Comparison of ENCODE assay signal across 8 cellular contexts in genomic region chr19:18293642-18294466, GRCh38. TPM values are rescaled to one million over a fixed set of nuclear protein-coding genes. Genes with fewer than 3 reads are reported as not detected.
DNase-seq lines count a peak whose midpoint lies in the region; ATAC-seq and TF ChIP-seq lines count a peak whose summit lies in the region.

No MANE protein-coding gene starts in this region.

- no peaks in the 10 kb centered on the region for H3K36me3 ChIP-seq in hepatocyte (replicated peaks; ENCODE audit: insufficient read depth, low read depth)
- no peaks in the 10 kb centered on the region for H3K36me3 ChIP-seq in spleen

- peak overlapping the region; percentile 76 for H3K4me2 ChIP-seq in H9 (ENCODE audit: insufficient read depth, insufficient read length, low read length)
- H3K4me2 ChIP-seq in hepatocyte, result peak overlapping the region; percentile 91

- no peak overlapping the region for H3K9ac ChIP-seq in H9 (ENCODE audit: extremely low read depth, insufficient read length, low read length)

- H2BK120ac ChIP-seq in H9 (ENCODE audit: low read depth, low read length, poor library complexity, severe bottlenecking), result no peak overlapping the region

- no peaks in the 10 kb centered on the region for H3K79me1 ChIP-seq in H9 (ENCODE audit: insufficient read depth, low read depth, low read length, poor library complexity, severe bottlenecking)

- H2AK5ac ChIP-seq in H9 (ENCODE audit: insufficient read length, low read length), result no peak overlapping the region

- DNase-seq in H9, result no peak
- DNase-seq in activated B cell treated with CpG ODN at 0.5 μM for 24 hours, result no peak
- DNase-seq in hepatocyte (ENCODE audit: low spot score), result no peak
- no peak for DNase-seq in spleen
- DNase-seq in superior temporal gyrus (ENCODE audit: extremely low spot score), result no peak
- no peak for DNase-seq in activated effector memory CD4-positive, alpha-beta T cell treated with Interleukin-2 at 50 U/mL for 16 hours
- no peak for DNase-seq in NCI-H446 (lab: John Stamatoyannopoulos, UW)
- no peak for DNase-seq in ecto neural progenitor cell (ENCODE audit: low spot score)

- CTCF ChIA-PET in activated B cell treated with CpG ODN at 0.5 μM for 24 hours (lab: Charles Lee), result interaction anchor here (1.0 to 3.8 kb wide), 4 partner anchors 10 to 32 kb away, joined by 5 to 60 read pairs (median 11); partner anchors contain the start of gene JUND

- H3K4me3 ChIP-seq in hepatocyte (no peak overlapping the region), spleen (peak overlapping the region in 1 of 8 donors; percentile 78)

- H2BK12ac ChIP-seq in H9 (ENCODE audit: insufficient read length, low read depth, low read length), result no peak overlapping the region

- no CpG with 5 or more reads among the region's 18 CpGs for WGBS in H9 (ENCODE audit: extremely low coverage, insufficient read length, low lambda C conversion rate)
- WGBS in hepatocyte (ENCODE audit: low lambda C conversion rate, missing lambda C conversion rate), result 67% methylated on average over 18 of the region's 18 CpGs
- WGBS in spleen, 5 donors, result 78 to 85% (median 83%) methylated on average over 18 of the region's 18 CpGs

- no peak for ATAC-seq in activated B cell treated with CpG ODN at 0.5 μM for 24 hours (ENCODE audit: low read depth)

- H4K8ac ChIP-seq in H9 (replicated peaks; ENCODE audit: insufficient read length, low read depth, low read length), result no peak overlapping the region

- H3K27ac Mint-ChIP-seq in H9 (peak overlapping the region; percentile 51 to 88 (median 74); a peak in 5 of 7 replicates), activated B cell treated with CpG ODN at 0.5 μM for 24 hours (peak overlapping the region; percentile 96)

- no peak for TF ChIP-seq POLR2A in spleen (IDR thresholded peaks at IDR 0.05)

- peaks cover 5% of the 10 kb centered on the region for H3K27me3 Mint-ChIP-seq in H9 (ENCODE audit: low read depth)
- no peaks in the 10 kb centered on the region for H3K27me3 Mint-ChIP-seq in activated B cell treated with CpG ODN at 0.5 μM for 24 hours

- H3K4me3 Mint-ChIP-seq in H9 (peak overlapping the region; percentile 81 to 90; a peak in 4 of 5 replicates), activated B cell treated with CpG ODN at 0.5 μM for 24 hours (peak overlapping the region; percentile 95)

- H4K91ac ChIP-seq in H9 (ENCODE audit: insufficient read length, low read depth, low read length), result no peak overlapping the region

- H4K5ac ChIP-seq in H9 (ENCODE audit: insufficient read length, low read depth, low read length), result no peak overlapping the region

- no peak for TF ChIP-seq CTCF in H9 (conservative IDR thresholded peaks at IDR 0.05)
- no peak for TF ChIP-seq CTCF in activated B cell treated with CpG ODN at 0.5 μM for 24 hours (IDR thresholded peaks at IDR 0.05)
- TF ChIP-seq CTCF in hepatocyte (IDR thresholded peaks at IDR 0.05; ENCODE audit: poor library complexity), result no peak
- TF ChIP-seq CTCF in spleen (IDR thresholded peaks at IDR 0.05 in 8 of 11, conservative IDR thresholded peaks at IDR 0.05 in 3 of 11), result no peak

- H2BK20ac ChIP-seq in H9 (ENCODE audit: low read depth, low read length, poor library complexity, severe bottlenecking), result no peak overlapping the region

- H3K9me3 ChIP-seq in H9 (ENCODE audit: control insufficient read depth, low read depth, low read length) (no peaks in the 10 kb centered on the region), hepatocyte (ENCODE audit: low read depth) (no peaks in the 10 kb centered on the region), spleen (no peaks in the 10 kb centered on the region)

- no peak overlapping the region for H3K56ac ChIP-seq in H9 (ENCODE audit: insufficient read length, low read depth, low read length)

- no peaks in the 10 kb centered on the region for H3K9me2 ChIP-seq in hepatocyte (replicated peaks; ENCODE audit: insufficient read depth)

- H4K20me1 ChIP-seq in H9 (ENCODE audit: control insufficient read depth, insufficient read depth, insufficient read length) (no peaks in the 10 kb centered on the region), hepatocyte (ENCODE audit: insufficient read depth, poor library complexity, severe bottlenecking) (no peaks in the 10 kb centered on the region)

- POLR2A ChIA-PET in activated B cell treated with CpG ODN at 0.5 μM for 24 hours (lab: Charles Lee), result interaction anchor here (0.6 to 9.5 kb wide), 7 partner anchors 9 to 123 kb away, joined by 3 to 926 read pairs (median 36); partner anchors contain the start of genes IQCN, JUND and LSM4

- no peak overlapping the region for H2BK5ac ChIP-seq in H9 (ENCODE audit: insufficient read length, low read length)

- no peak overlapping the region for H3K27ac ChIP-seq in H9 (ENCODE audit: insufficient read length, low read depth, low read length)
- peak overlapping the region; percentile 96 for H3K27ac ChIP-seq in hepatocyte
- H3K27ac ChIP-seq in spleen, result peak overlapping the region; percentile 95 to 100 (median 98)

- intact Hi-C loops in activated B cell treated with CpG ODN at 0.5 μM for 24 hours (cut with micrococcal nuclease) (loop anchor here (1.0 to 2.0 kb wide), 3 partner anchors 10 to 269 kb away; partner anchors contain the start of gene JUND), spleen (cut with DNase I; ENCODE audit: low total_unique reads) (no loop called here)

- H3K79me2 ChIP-seq in H9 (ENCODE audit: insufficient read depth, low read length), result no peaks in the 10 kb centered on the region; the same call in 1 of the 2 replicates
- H3K79me2 ChIP-seq in hepatocyte, result peaks cover 3% of the 10 kb centered on the region

- no peak overlapping the region for H3K23ac ChIP-seq in H9 (ENCODE audit: insufficient read length, low read depth, low read length)

- H2AFZ ChIP-seq in H9 (ENCODE audit: low read length) (no peak overlapping the region), hepatocyte (no peak overlapping the region)

- peaks cover 9% of the 10 kb centered on the region for H3K23me2 ChIP-seq in H9 (ENCODE audit: insufficient read length, low read depth, low read length, poor library complexity, severe bottlenecking)

- H3K18ac ChIP-seq in H9 (ENCODE audit: insufficient read length, low read depth, low read length), result peak overlapping the region; percentile 1

- no peak overlapping the region for H3K14ac ChIP-seq in H9 (ENCODE audit: insufficient read depth, low read length)

- no peak overlapping the region for H3T11ph ChIP-seq in H9 (ENCODE audit: low read length)

- no peaks in the 10 kb centered on the region; a peak in 2 of 7 replicates for H3K36me3 Mint-ChIP-seq in H9 (ENCODE audit: insufficient read depth in 1 of 3, low read depth in 3 of 3)
- H3K36me3 Mint-ChIP-seq in activated B cell treated with CpG ODN at 0.5 μM for 24 hours (ENCODE audit: low read depth), result peaks cover 2% of the 10 kb centered on the region

- no peak overlapping the region for H2BK15ac ChIP-seq in H9 (ENCODE audit: low read depth, low read length)

- H3K9me3 Mint-ChIP-seq in H9, result no peaks in the 10 kb centered on the region; a peak in 2 of 5 replicates
- H3K9me3 Mint-ChIP-seq in activated B cell treated with CpG ODN at 0.5 μM for 24 hours, result no peaks in the 10 kb centered on the region

- H3K4me1 Mint-ChIP-seq in H9 (peaks cover 31 to 42% of the 10 kb centered on the region in 2 experiments), activated B cell treated with CpG ODN at 0.5 μM for 24 hours (peaks cover 55% of the 10 kb centered on the region)

- H3K4ac ChIP-seq in H9 (ENCODE audit: low read depth, low read length), result no peak overlapping the region

- no peaks in the 10 kb centered on the region for H3K27me3 ChIP-seq in H9 (ENCODE audit: insufficient read depth, low read length)
- H3K27me3 ChIP-seq in hepatocyte, result no peaks in the 10 kb centered on the region
- H3K27me3 ChIP-seq in spleen (replicated peaks in 1 of 7), result no peaks in the 10 kb centered on the region

- H3K4me1 ChIP-seq in H9 (ENCODE audit: insufficient read depth, low read length), result peaks cover 5% of the 10 kb centered on the region; the same call in 1 of the 2 replicates
- peaks cover 27% of the 10 kb centered on the region for H3K4me1 ChIP-seq in hepatocyte (ENCODE audit: insufficient read depth)
- peaks cover 31 to 60% (median 50%) of the 10 kb centered on the region in 6 donors for H3K4me1 ChIP-seq in spleen

RNA-seq across cellular contexts. Expression of gene JUND, which starts 12.4 kb away (rescaled TPM):
- total RNA-seq in H9 (2021), result 103 and 109 TPM in 2 replicates
- total RNA-seq in activated B cell treated with CpG ODN at 0.5 μM for 24 hours, result 206 and 225 TPM in 2 replicates
- total RNA-seq in hepatocyte, result 307 and 379 TPM in 2 replicates
- 698 and 768 TPM in 2 replicates for polyA plus RNA-seq in hepatocyte
- total RNA-seq in spleen, result 100 to 1,000 TPM; 119 to 232 (median 159) TPM
- 10 to 100 TPM; 47.5 to 86.5 (median 75.6) TPM for polyA plus RNA-seq in spleen

RNA-seq across cellular contexts. Expression of gene IQCN, which starts 19.6 kb away (rescaled TPM):
- total RNA-seq in H9 (2021), result 0.39 and 0.48 TPM in 2 replicates
- 15.6 and 17.8 TPM in 2 replicates for total RNA-seq in activated B cell treated with CpG ODN at 0.5 μM for 24 hours
- total RNA-seq in hepatocyte, result 3.7 and 3.9 TPM in 2 replicates
- polyA plus RNA-seq in hepatocyte, result 1.5 and 2.3 TPM in 2 replicates
- total RNA-seq in spleen, result 10 to 100 TPM in 3 of 7 donors, 1 to 10 TPM in 4; 4.7 to 17.1 (median 8.6) TPM
- 10 to 100 TPM in 1 of 3 donors, 1 to 10 TPM in 2; 1.4 to 15.6 (median 7.8) TPM for polyA plus RNA-seq in spleen

RNA-seq across cellular contexts. Expression of gene LSM4, which starts 29.0 kb away (rescaled TPM):
- total RNA-seq in H9 (2021), result 342 and 344 TPM in 2 replicates
- total RNA-seq in activated B cell treated with CpG ODN at 0.5 μM for 24 hours, result 59.2 and 70.3 TPM in 2 replicates
- total RNA-seq in hepatocyte, result 185 and 202 TPM in 2 replicates
- 218 and 226 TPM in 2 replicates for polyA plus RNA-seq in hepatocyte
- 10 to 100 TPM; 55.8 to 86.5 (median 65.1) TPM for total RNA-seq in spleen
- polyA plus RNA-seq in spleen, result 100 to 1,000 TPM in 2 of 3 donors, 10 to 100 TPM in 1; 91.6 to 192 (median 151) TPM

RNA-seq across cellular contexts. Expression of gene PGPEP1, which starts 46.5 kb away (rescaled TPM):
- total RNA-seq in H9 (2021), result 61.4 and 64.8 TPM in 2 replicates
- total RNA-seq in activated B cell treated with CpG ODN at 0.5 μM for 24 hours, result 5.6 and 6.9 TPM in 2 replicates
- 35.0 and 36.1 TPM in 2 replicates for total RNA-seq in hepatocyte
- 24.8 and 26.8 TPM in 2 replicates for polyA plus RNA-seq in hepatocyte
- total RNA-seq in spleen, result 10 to 100 TPM; 20.2 to 65.6 (median 45.1) TPM
- polyA plus RNA-seq in spleen, result 10 to 100 TPM in 1 of 3 donors, 1 to 10 TPM in 2; 9.3 to 17.3 (median 9.6) TPM
